ENCODE assay signal across 27 cellular contexts in genomic region chr3:125187599-125187910, GRCh38.
"Had no signal": no experiment of that assay in that cellular context is flagged by ENCODE, and none has a peak within 500 bp of the region (broad histone marks: within the 10 kb centered on the region; RNA-seq: fewer than 3 reads in every experiment).

No MANE protein-coding gene starts in this region.

- H3K9me3 Mint-ChIP-seq: activated CD4-positive, alpha-beta memory T cell treated with anti-CD3 and anti-CD28 coated beads, Interleukin-2, amount 10 ng/mL, durations not matched to agents 7 days and 5 days; activated CD4-positive, alpha-beta T cell treated with anti-CD3 and anti-CD28 coated beads, Interleukin-2, amount 10 ng/mL, durations not matched to agents 24 days and 14 days; activated naive CD4-positive, alpha-beta T cell treated with anti-CD3 and anti-CD28 coated beads, Interleukin-2, amount 50 U/mL, for 24 hours; activated naive CD8-positive, alpha-beta T cell treated with anti-CD3 and anti-CD28 coated beads, Interleukin-2, amount 50 U/mL, for 24 hours; activated T-helper 2 cell treated with anti-CD3 and anti-CD28 coated beads, Interferon-gamma antibody, Interleukin-2, Interleukin-4, amounts not matched to agents 10 μg/mL and 5 μg/mL and 100 μg/mL, durations not matched to agents 14 hours and 24 hours and 36 hours; natural killer cell treated with Interleukin-12 subunit alpha and Interleukin-12 subunit beta and Interleukin-15 and Interleukin-18, amount 100 ng/mL, for 72 hours had no signal

- H3K27me3 ChIP-seq: colonic mucosa, dorsolateral prefrontal cortex, esophagus muscularis mucosa, left lung, ovary, right lobe of liver, testis, transverse colon had no signal

- ATAC-seq: activated naive CD8-positive, alpha-beta T cell treated with anti-CD3 and anti-CD28 coated beads, Interleukin-2, amount 50 U/mL, for 24 hours; left lung; mucosa of descending colon; natural killer cell treated with Interleukin-12 subunit alpha and Interleukin-12 subunit beta and Interleukin-15 and Interleukin-18, amount 100 ng/mL, for 72 hours; stimulated activated naive CD8-positive, alpha-beta T cell treated with anti-CD3 and anti-CD28 coated beads, Interleukin-15, Interleukin-2, amounts not matched to agents 100 U/mL and 50 U/mL, for 24 hours; T-helper 17 cell had no signal

- H3K36me3 Mint-ChIP-seq: activated naive CD4-positive, alpha-beta T cell treated with anti-CD3 and anti-CD28 coated beads, Interleukin-2, amount 50 U/mL, for 24 hours; natural killer cell treated with Interleukin-12 subunit alpha and Interleukin-12 subunit beta and Interleukin-15 and Interleukin-18, amount 100 ng/mL, for 72 hours had no signal

- H3K27ac Mint-ChIP-seq: activated CD4-positive, alpha-beta memory T cell treated with anti-CD3 and anti-CD28 coated beads, Interleukin-2, amount 10 ng/mL, durations not matched to agents 7 days and 5 days; activated CD4-positive, alpha-beta T cell treated with anti-CD3 and anti-CD28 coated beads, Interleukin-2, amount 10 ng/mL, durations not matched to agents 24 days and 14 days; activated naive CD4-positive, alpha-beta T cell treated with anti-CD3 and anti-CD28 coated beads, Interleukin-2, amount 50 U/mL, for 24 hours; activated naive CD8-positive, alpha-beta T cell treated with anti-CD3 and anti-CD28 coated beads, Interleukin-2, amount 50 U/mL, for 24 hours; activated T-helper 2 cell treated with anti-CD3 and anti-CD28 coated beads, Interferon-gamma antibody, Interleukin-2, Interleukin-4, amounts not matched to agents 10 μg/mL and 5 μg/mL and 100 μg/mL, durations not matched to agents 14 hours and 24 hours and 36 hours; natural killer cell treated with Interleukin-12 subunit alpha and Interleukin-12 subunit beta and Interleukin-15 and Interleukin-18, amount 100 ng/mL, for 72 hours; progenitor cell of endocrine pancreas; T-helper 17 cell had no signal

- H3K27ac ChIP-seq: colonic mucosa, esophagus muscularis mucosa, left lung, neutrophil, ovary, right lobe of liver, testis, transverse colon had no signal

- H3K27me3 Mint-ChIP-seq: activated naive CD4-positive, alpha-beta T cell treated with anti-CD3 and anti-CD28 coated beads, Interleukin-2, amount 50 U/mL, for 24 hours; progenitor cell of endocrine pancreas had no signal

- H3K4me1 Mint-ChIP-seq: activated CD4-positive, alpha-beta memory T cell treated with anti-CD3 and anti-CD28 coated beads, Interleukin-2, amount 10 ng/mL, durations not matched to agents 7 days and 5 days; activated naive CD8-positive, alpha-beta T cell treated with anti-CD3 and anti-CD28 coated beads, Interleukin-2, amount 50 U/mL, for 24 hours had no signal

- H3K9me3 ChIP-seq: colonic mucosa, esophagus muscularis mucosa, left lung, mucosa of descending colon, neutrophil, ovary, right lobe of liver, testis, transverse colon had no signal

- H3K4me3 ChIP-seq: colonic mucosa, dorsolateral prefrontal cortex, esophagus muscularis mucosa, left lung, lung, mucosa of descending colon, ovary, right lobe of liver, testis, transverse colon had no signal

- H3K4me3 Mint-ChIP-seq: activated CD4-positive, alpha-beta memory T cell treated with anti-CD3 and anti-CD28 coated beads, Interleukin-2, amount 10 ng/mL, durations not matched to agents 7 days and 5 days; activated CD4-positive, alpha-beta T cell treated with anti-CD3 and anti-CD28 coated beads, Interleukin-2, amount 10 ng/mL, durations not matched to agents 24 days and 14 days; activated naive CD4-positive, alpha-beta T cell treated with anti-CD3 and anti-CD28 coated beads, Interleukin-2, amount 50 U/mL, for 24 hours; activated naive CD8-positive, alpha-beta T cell treated with anti-CD3 and anti-CD28 coated beads, Interleukin-2, amount 50 U/mL, for 24 hours; natural killer cell treated with Interleukin-12 subunit alpha and Interleukin-12 subunit beta and Interleukin-15 and Interleukin-18, amount 100 ng/mL, for 72 hours; T-helper 17 cell had no signal

- H3K4me1 ChIP-seq: colonic mucosa, left lung, right lobe of liver had no signal

- H3K36me3 ChIP-seq: colonic mucosa, esophagus muscularis mucosa, neutrophil, ovary, right lobe of liver, transverse colon had no signal

- DNase-seq: activated CD4-positive, alpha-beta memory T cell treated with anti-CD3 and anti-CD28 coated beads, Interleukin-2, amount 10 ng/mL, durations not matched to agents 7 days and 5 days; activated CD4-positive, alpha-beta T cell treated with anti-CD3 and anti-CD28 coated beads, Interleukin-2, amount 10 ng/mL, durations not matched to agents 24 days and 14 days; activated CD4-positive, CD25-positive, alpha-beta regulatory T cell treated with anti-CD3 and anti-CD28 coated beads, Interleukin-2, amount 50 U/mL, for 72 hours; activated naive CD8-positive, alpha-beta T cell treated with anti-CD3 and anti-CD28 coated beads, Interleukin-2, amount 50 U/mL, for 24 hours; activated T-cell treated with anti-CD3 and anti-CD28 coated beads, Interleukin-2, amount 50 U/mL, for 48 hours; amygdala; colonic mucosa; dorsolateral prefrontal cortex; effector memory CD4-positive, alpha-beta T cell; foreskin melanocyte; left lung; mucosa of descending colon; ovary; right lobe of liver; stimulated activated CD4-positive, alpha-beta T cell treated with anti-CD3 and anti-CD28 coated beads, Interleukin-2, amount 100 ng/mL, for 48 hours; stimulated activated naive CD8-positive, alpha-beta T cell treated with anti-CD3 and anti-CD28 coated beads, Interleukin-15, Interleukin-2, amounts not matched to agents 100 U/mL and 50 U/mL, for 24 hours; T-helper 17 cell; T1000; testis; transverse colon had no signal
